Comparison of ENCODE assay signal across 10 cellular contexts in the genomic region with DNA sequence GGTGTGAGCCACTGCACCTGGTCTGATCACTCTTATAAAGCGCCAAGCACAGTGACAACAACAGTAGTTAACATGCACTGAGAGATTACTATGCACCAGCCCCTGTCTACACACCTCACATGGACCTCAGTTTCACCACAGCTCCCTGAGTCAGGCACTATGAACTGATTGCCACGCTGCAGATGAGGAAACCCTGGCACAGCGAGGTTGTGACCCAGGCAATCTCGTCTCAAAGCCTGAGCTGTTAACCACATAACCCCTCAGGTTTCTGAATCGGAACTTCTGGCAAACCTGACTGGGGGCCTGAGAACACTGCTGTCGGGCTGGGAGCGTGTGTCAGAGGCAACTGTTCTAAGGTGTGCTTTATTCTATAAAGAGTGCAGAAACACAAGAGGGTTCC. TPM values are rescaled to one million over a fixed set of nuclear protein-coding genes. Genes with fewer than 3 reads are reported as not detected.
DNase-seq lines count a peak whose midpoint lies in the region; ATAC-seq, FAIRE-seq and TF ChIP-seq lines count a peak whose summit lies in the region.
"Had no signal": no experiment of that assay in that cellular context is flagged by ENCODE, and none has a peak within 500 bp of the region (broad histone marks: within the 10 kb centered on the region; RNA-seq: fewer than 3 reads in every experiment).

No MANE protein-coding gene starts in this region.

- no peak for TF ChIP-seq CTCF in keratinocyte (optimal IDR thresholded peaks at IDR 0.05 in 1 of 3, IDR thresholded peaks at IDR 0.05 in 1 of 3, conservative IDR thresholded peaks at IDR 0.05 in 1 of 3; ENCODE audit: extremely low read depth in 1 of 3, insufficient read depth in 2 of 3, low read length in 3 of 3)

- H3K9ac ChIP-seq in keratinocyte (ENCODE audit: control insufficient read depth, extremely low read depth, insufficient read depth, low read length) = peak overlapping the region; percentile 45

- H4K20me1 ChIP-seq in keratinocyte (ENCODE audit: control insufficient read depth, extremely low read depth, insufficient read depth, low read length) = no peaks in the 10 kb centered on the region

- H3K36me3 Mint-ChIP-seq in T-helper 17 cell (ENCODE audit: low read depth) = peaks cover 2% of the 10 kb centered on the region

- no peak overlapping the region for H3K27ac Mint-ChIP-seq in T-helper 17 cell
- H3K27ac Mint-ChIP-seq: mesothelial cell of epicardium had no signal

- no peaks in the 10 kb centered on the region for H3K27me3 ChIP-seq in keratinocyte (ENCODE audit: control insufficient read depth, extremely low read depth, insufficient read depth, low read length)

- H3K4me3 ChIP-seq in keratinocyte (ENCODE audit: control insufficient read depth in 2 of 3, extremely low read depth in 1 of 3, insufficient read depth in 2 of 3, low read depth in 1 of 3, low read length in 3 of 3) = no peak overlapping the region
- H3K4me3 ChIP-seq: GM12878 had no signal

- dilution Hi-C loops in keratinocyte (cut with MboI; ENCODE audit: extremely low pct_ligation_motif_present, low sequenced_read_pairs) = no loop called here

- H3K36me3 ChIP-seq in keratinocyte (ENCODE audit: control insufficient read depth in 2 of 2, extremely low read depth in 1 of 2, insufficient read depth in 2 of 2, low read length in 2 of 2) = peaks cover 3 to 11% of the 10 kb centered on the region in 2 experiments

- peak; percentile 67 for FAIRE-seq in keratinocyte (lab: Jason Lieb, UNC)
- FAIRE-seq: GM12878 had no signal

- no peaks in the 10 kb centered on the region for H3K27me3 Mint-ChIP-seq in T-helper 17 cell

- no peaks in the 10 kb centered on the region for H3K9me1 ChIP-seq in keratinocyte (ENCODE audit: control insufficient read depth, extremely low read depth, insufficient read depth, low read length)

- peaks cover 32% of the 10 kb centered on the region for H3K4me1 ChIP-seq in keratinocyte (ENCODE audit: control insufficient read depth, extremely low read depth, insufficient read depth, low read length)

- DNase-seq in T-helper 17 cell (no peak), keratinocyte (ENCODE audit: low read depth, low spot score) (no peak), CD1c-positive myeloid dendritic cell (ENCODE audit: extremely low spot score) (no peak), HPDE6-E6E7 (ENCODE audit: extremely low spot score) (no peak)
- peak; percentile 21 for DNase-seq in activated T-helper 9 cell treated with anti-CD3 and anti-CD28 coated beads, Interleukin-2, amount 50 U/mL, for 16 hours (ENCODE audit: low read depth)
- DNase-seq in stimulated activated CD8-positive, alpha-beta memory T cell treated with anti-CD3 and anti-CD28 coated beads, Interleukin-7, amount 100 ng/mL, for 48 hours (ENCODE audit: extremely low read depth in 1 of 2, low read depth in 1 of 2) = peak; percentile 43 to 79
- DNase-seq: NCI-H146 had no signal

- peak overlapping the region; percentile 59 for H3K4me2 ChIP-seq in keratinocyte (ENCODE audit: control insufficient read depth, extremely low read depth, insufficient read depth, low read depth, low read length)

- peaks cover 26% of the 10 kb centered on the region for H3K4me1 Mint-ChIP-seq in T-helper 17 cell

- peak overlapping the region; percentile 70 for H3K27ac ChIP-seq in keratinocyte (ENCODE audit: control insufficient read depth, insufficient read depth, low read length)

- no peaks in the 10 kb centered on the region for H3K79me2 ChIP-seq in keratinocyte (ENCODE audit: control insufficient read depth, insufficient read depth, low read length)

- ATAC-seq in T-helper 17 cell (peak; percentile 74), HG03457 (IDR thresholded peaks at IDR 0.05; ENCODE audit: unreplicated experiment) (no peak)

- H3K4me3 Mint-ChIP-seq in T-helper 17 cell = no peak overlapping the region
- H3K4me3 Mint-ChIP-seq: mesothelial cell of epicardium had no signal

- no peak overlapping the region for H2AFZ ChIP-seq in keratinocyte (ENCODE audit: control insufficient read depth, low read length)

- H3K9me3 ChIP-seq in T-helper 17 cell (ENCODE audit: control insufficient read depth, low read length, poor library complexity, severe bottlenecking) (no peaks in the 10 kb centered on the region), keratinocyte (ENCODE audit: control insufficient read depth, low read depth, low read length) (no peaks in the 10 kb centered on the region)

RNA-seq across cellular contexts. Expression of a gene that starts 38.1 kb away (rescaled TPM):
- 10 to 100 TPM in 1 of 2 donors, 1 to 10 TPM in 1; 8.6 to 10.0 TPM for total RNA-seq in T-helper 17 cell
- 133 to 291 TPM (median 149 TPM) in 3 replicates for polyA plus RNA-seq in keratinocyte
- 120 TPM for polyA plus RNA-seq in keratinocyte (2011; ENCODE audit: low read depth)
- 92.2 and 328 TPM in 2 replicates for polyA plus RNA-seq in keratinocyte (2011; cell fraction: cytosol; rRNA removed)
- polyA plus RNA-seq in keratinocyte (2011; cell fraction: nucleus; rRNA removed) = 106 and 176 TPM in 2 replicates
- polyA plus RNA-seq in keratinocyte (2012; ENCODE audit: low replicate concordance) = 132 and 514 TPM in 2 replicates
- 100 to 357 TPM (median 134 TPM) in 3 replicates for polyA minus RNA-seq in keratinocyte
- 829 TPM for polyA minus RNA-seq in keratinocyte (2011; cell fraction: cytosol; rRNA and poly(A)+ RNA removed)
- polyA minus RNA-seq in keratinocyte (2011; cell fraction: nucleus; rRNA and poly(A)+ RNA removed) = 210 and 230 TPM in 2 replicates

Comparison
In these comparisons a context has a peak if more than half of its experiments do, and no peak if none do; other contexts are left out.
1. DNase-seq: peak in activated T-helper 9 cell treated with anti-CD3 and anti-CD28 coated beads, Interleukin-2, amount 50 U/mL, for 16 hours (single experiment) and stimulated activated CD8-positive, alpha-beta memory T cell treated with anti-CD3 and anti-CD28 coated beads, Interleukin-7, amount 100 ng/mL, for 48 hours (2 of 2); none in T-helper 17 cell (0 of 3), keratinocyte (single experiment), CD1c-positive myeloid dendritic cell (single experiment) and HPDE6-E6E7 (single experiment).